In genomic region chr7:151110941-151111645, GRCh38 we compare ENCODE assay signal across 8 cellular contexts. TPM values are rescaled to one million over a fixed set of nuclear protein-coding genes. Genes with fewer than 3 reads are reported as not detected.
DNase-seq lines count a peak whose midpoint lies in the region; ATAC-seq, FAIRE-seq and TF ChIP-seq lines count a peak whose summit lies in the region.

No MANE protein-coding gene starts in this region.

- H3K9me3 ChIP-seq in breast epithelium = no peaks in the 10 kb centered on the region

- H3K4me3 ChIP-seq in GM12865 (ENCODE audit: low read depth, low read length) (no peak overlapping the region), WI38 (ENCODE audit: low read depth, low read length) (no peak overlapping the region), breast epithelium (peak overlapping the region in 1 of 3 donors; percentile 5), kidney epithelial cell (ENCODE audit: low read depth, low read length) (no peak overlapping the region)

- DNase-seq in GM12865 (ENCODE audit: low read depth) (peak; percentile 77), H54 (ENCODE audit: insufficient read length, low spot score) (peak; percentile 94), NAMALWA (ENCODE audit: low spot score) (peak; percentile 86), breast epithelium (ENCODE audit: low spot score in 2 of 2) (peak; percentile 70 to 83), kidney epithelial cell (ENCODE audit: low read depth) (no peak)
- DNase-seq in stimulated activated CD4-positive, alpha-beta T cell treated with anti-CD3 and anti-CD28 coated beads, Interleukin-2, amount 100 ng/mL, for 48 hours = peak; percentile 72 to 75

- FAIRE-seq in H54 (lab: Jason Lieb, UNC) = no peak

- intact Hi-C loops in breast epithelium (cut with DNase I; ENCODE audit: low total_unique reads) = loop anchor here (10.0 kb wide), 1 partner anchor 96 kb away; no protein-coding TSS in a partner anchor

- peak; percentile 90 for TF ChIP-seq CTCF in GM12865 (IDR thresholded peaks at IDR 0.05; ENCODE audit: insufficient read depth, low read depth, low read length, missing control alignments)
- TF ChIP-seq CTCF in WI38 (IDR thresholded peaks at IDR 0.05; ENCODE audit: low read depth, low read length) = peak; percentile 75
- TF ChIP-seq CTCF in breast epithelium (IDR thresholded peaks at IDR 0.05) = peak; percentile 82 to 90 (median 89)
- TF ChIP-seq CTCF in kidney epithelial cell (IDR thresholded peaks at IDR 0.05; ENCODE audit: insufficient read depth, low read length, poor library complexity, severe bottlenecking) = peak; percentile 84

- no peaks in the 10 kb centered on the region for H3K27me3 ChIP-seq in breast epithelium
- H3K27me3 ChIP-seq in kidney epithelial cell (ENCODE audit: control insufficient read depth, insufficient read depth, low read length) = no peaks in the 10 kb centered on the region

- no peak for ATAC-seq in HG02763 (IDR thresholded peaks at IDR 0.05; ENCODE audit: unreplicated experiment)

- H3K36me3 ChIP-seq in breast epithelium (no peaks in the 10 kb centered on the region), kidney epithelial cell (ENCODE audit: control insufficient read depth, insufficient read depth, low read length) (no peaks in the 10 kb centered on the region)

- H3K4me1 ChIP-seq in breast epithelium = peaks cover 0 to 9% of the 10 kb centered on the region in 2 donors

- no peak for TF ChIP-seq POLR2A in H54 (IDR thresholded peaks at IDR 0.05; ENCODE audit: low read depth, low read length)
- TF ChIP-seq POLR2A in breast epithelium (IDR thresholded peaks at IDR 0.05) = no peak

- no peak overlapping the region for H3K27ac ChIP-seq in breast epithelium

RNA-seq across cellular contexts. Expression of gene AGAP3, which starts 24.8 kb away (rescaled TPM):
- total RNA-seq in breast epithelium (10 to 100 TPM; 47.2 to 58.1 (median 55.1) TPM), kidney epithelial cell (77.4 and 92.8 TPM in 2 replicates)

RNA-seq across cellular contexts. Expression of gene TMUB1, which starts 27.8 kb away (rescaled TPM):
- total RNA-seq in breast epithelium = 10 to 100 TPM; 32.1 to 36.1 (median 35.0) TPM
- 46.3 and 66.0 TPM in 2 replicates for total RNA-seq in kidney epithelial cell

RNA-seq across cellular contexts. Expression of gene FASTK, which starts 30.5 kb away (rescaled TPM):
- total RNA-seq in breast epithelium (10 to 100 TPM; 45.6 to 63.5 (median 60.0) TPM), kidney epithelial cell (70.9 and 71.7 TPM in 2 replicates)

RNA-seq across cellular contexts. Expression of gene SLC4A2, which starts 51.7 kb away (rescaled TPM):
- total RNA-seq in breast epithelium = 100 to 1,000 TPM in 1 of 3 donors, 10 to 100 TPM in 2; 83.2 to 101 (median 92.8) TPM
- total RNA-seq in kidney epithelial cell = 166 and 201 TPM in 2 replicates

RNA-seq across cellular contexts. Expression of gene CDK5, which starts 53.4 kb away (rescaled TPM):
- total RNA-seq in breast epithelium = 1 to 10 TPM; 5.2 to 8.8 (median 8.6) TPM
- 21.5 and 27.0 TPM in 2 replicates for total RNA-seq in kidney epithelial cell
